Comparison of ENCODE assay signal across 27 cellular contexts in genomic region chr17:19555746-19556145, GRCh38. TPM values are rescaled to one million over a fixed set of nuclear protein-coding genes. Genes with fewer than 3 reads are reported as not detected.
"Had no signal": no experiment of that assay in that cellular context is flagged by ENCODE, and none has a peak within 500 bp of the region (broad histone marks: within the 10 kb centered on the region; RNA-seq: fewer than 3 reads in every experiment).

No MANE protein-coding gene starts in this region.

- H3K9me3 ChIP-seq: esophagus squamous epithelium had no signal

- H3K27me3 ChIP-seq: brain microvascular endothelial cell had no signal

- H3K4me1 ChIP-seq: gastroesophageal sphincter had no signal

- H3K27ac ChIP-seq: brain microvascular endothelial cell, epithelial cell of prostate, esophagus squamous epithelium, gastroesophageal sphincter, WERI-Rb-1 had no signal

- ATAC-seq: activated CD4-positive, CD25-positive, alpha-beta regulatory T cell treated with anti-CD3 and anti-CD28 coated beads, Interleukin-2, amount 50 U/mL, for 24 hours; activated CD8-positive, alpha-beta memory T cell treated with anti-CD3 and anti-CD28 coated beads, Interleukin-2, amount 10 ng/mL, durations not matched to agents 7 days and 5 days; activated CD8-positive, alpha-beta T cell treated with anti-CD3 and anti-CD28 coated beads, Interleukin-2, amount 10 ng/mL, durations not matched to agents 7 days and 5 days; activated naive CD8-positive, alpha-beta T cell treated with anti-CD3 and anti-CD28 coated beads, Interleukin-2, amount 50 U/mL, for 24 hours; effector memory CD8-positive, alpha-beta T cell; gastroesophageal sphincter; T-helper 17 cell had no signal

- H3K4me3 ChIP-seq: esophagus squamous epithelium, gastroesophageal sphincter had no signal

- H3K36me3 ChIP-seq: brain microvascular endothelial cell, esophagus squamous epithelium, gastroesophageal sphincter, WERI-Rb-1 had no signal

- DNase-seq: activated B cell treated with CpG ODN at 0.5 μM for 24 hours; activated CD4-positive, alpha-beta memory T cell treated with anti-CD3 and anti-CD28 coated beads for 36 hours; activated CD4-positive, alpha-beta T cell treated with anti-CD3 and anti-CD28 coated beads, Interleukin-2, amount 10 ng/mL, durations not matched to agents 24 days and 14 days; activated CD8-positive, alpha-beta memory T cell treated with anti-CD3 and anti-CD28 coated beads, Interleukin-2, amount 10 ng/mL, durations not matched to agents 7 days and 5 days; activated CD8-positive, alpha-beta memory T cell treated with anti-CD3 and anti-CD28 coated beads, Interleukin-2, amount 50 U/mL, for 4 hours; activated CD8-positive, alpha-beta T cell treated with anti-CD3 and anti-CD28 coated beads, Interleukin-2, amount 10 ng/mL, durations not matched to agents 7 days and 5 days; activated effector memory CD4-positive, alpha-beta T cell treated with anti-CD3 and anti-CD28 coated beads, Interleukin-2, amount 50 U/mL, for 16 hours; activated naive CD4-positive, alpha-beta T cell treated with anti-CD3 and anti-CD28 coated beads for 36 hours; activated naive CD8-positive, alpha-beta T cell treated with anti-CD3 and anti-CD28 coated beads for 36 hours; activated naive CD8-positive, alpha-beta T cell treated with anti-CD3 and anti-CD28 coated beads, Interleukin-2, amount 50 U/mL, for 24 hours; activated T-cell treated with anti-CD3 and anti-CD28 coated beads, Interleukin-2, amount 50 U/mL, for 1 hour; activated T-cell treated with anti-CD3 and anti-CD28 coated beads, Interleukin-2, amount 50 U/mL, for 48 hours; brain microvascular endothelial cell; caudate nucleus; cortex of kidney; dermis blood vessel endothelial cell; effector CD4-positive, alpha-beta T cell; effector memory CD8-positive, alpha-beta T cell; esophagus squamous epithelium; foreskin melanocyte; T-helper 1 cell; T-helper 17 cell; T1000; WERI-Rb-1 had no signal

RNA-seq across cellular contexts. Expression of gene SLC47A1, which starts 22.1 kb away (rescaled TPM):
- total RNA-seq: activated CD4-positive, alpha-beta T cell treated with anti-CD3 and anti-CD28 coated beads, Interleukin-2, amount 10 ng/mL, durations not matched to agents 24 days and 14 days; activated CD8-positive, alpha-beta T cell treated with anti-CD3 and anti-CD28 coated beads, Interleukin-2, amount 10 ng/mL, durations not matched to agents 7 days and 5 days; activated naive CD8-positive, alpha-beta T cell treated with anti-CD3 and anti-CD28 coated beads for 36 hours; T-helper 17 cell had no signal
